Comparison of ENCODE assay signal across 13 cellular contexts in genomic region chr22:33519974-33520903, GRCh38.
"Had no signal": no experiment of that assay in that cellular context is flagged by ENCODE, and none has a peak within 500 bp of the region (broad histone marks: within the 10 kb centered on the region; RNA-seq: fewer than 3 reads in every experiment).

No MANE protein-coding gene starts in this region.

- H3K4me3 Mint-ChIP-seq: naive thymus-derived CD4-positive, alpha-beta T cell; stimulated activated naive CD8-positive, alpha-beta T cell treated with anti-CD3 and anti-CD28 coated beads, Interleukin-15, Interleukin-2, amounts not matched to agents 100 ng/mL and 50 ng/mL, for 24 hours; T-cell had no signal

- ATAC-seq: naive thymus-derived CD4-positive, alpha-beta T cell; T-cell had no signal

- H3K36me3 Mint-ChIP-seq: naive thymus-derived CD4-positive, alpha-beta T cell; T-cell had no signal

- H3K36me3 ChIP-seq: adrenal gland, prostate gland, right lobe of liver, upper lobe of left lung, WERI-Rb-1 had no signal

- H3K4me3 ChIP-seq: adrenal gland, coronary artery, prostate gland, right lobe of liver, upper lobe of left lung had no signal

- H3K9me3 ChIP-seq: adrenal gland, prostate gland, right lobe of liver, upper lobe of left lung had no signal

- H3K27ac ChIP-seq: adrenal gland, coronary artery, prostate gland, upper lobe of left lung, WERI-Rb-1 had no signal

- H3K27me3 ChIP-seq: adrenal gland, right lobe of liver, upper lobe of left lung had no signal

- DNase-seq: activated CD8-positive, alpha-beta memory T cell treated with anti-CD3 and anti-CD28 coated beads for 24 hours; activated naive CD4-positive, alpha-beta T cell treated with anti-CD3 and anti-CD28 coated beads, Interleukin-2, amount 50 U/mL, for 16 hours; activated T-cell treated with anti-CD3 and anti-CD28 coated beads for 4 hours; effector CD4-positive, alpha-beta T cell; naive thymus-derived CD4-positive, alpha-beta T cell; T-cell; upper lobe of left lung had no signal

- H3K9me3 Mint-ChIP-seq: stimulated activated naive CD8-positive, alpha-beta T cell treated with anti-CD3 and anti-CD28 coated beads, Interleukin-15, Interleukin-2, amounts not matched to agents 100 ng/mL and 50 ng/mL, for 24 hours had no signal

- H3K27ac Mint-ChIP-seq: naive thymus-derived CD4-positive, alpha-beta T cell; stimulated activated naive CD8-positive, alpha-beta T cell treated with anti-CD3 and anti-CD28 coated beads, Interleukin-15, Interleukin-2, amounts not matched to agents 100 ng/mL and 50 ng/mL, for 24 hours; T-cell had no signal

- H3K4me1 ChIP-seq: adrenal gland, prostate gland, upper lobe of left lung had no signal

- H3K27me3 Mint-ChIP-seq: naive thymus-derived CD4-positive, alpha-beta T cell; stimulated activated naive CD8-positive, alpha-beta T cell treated with anti-CD3 and anti-CD28 coated beads, Interleukin-15, Interleukin-2, amounts not matched to agents 100 ng/mL and 50 ng/mL, for 24 hours; T-cell had no signal
